7 cellular contexts compared by ENCODE assay signal in the genomic region with DNA sequence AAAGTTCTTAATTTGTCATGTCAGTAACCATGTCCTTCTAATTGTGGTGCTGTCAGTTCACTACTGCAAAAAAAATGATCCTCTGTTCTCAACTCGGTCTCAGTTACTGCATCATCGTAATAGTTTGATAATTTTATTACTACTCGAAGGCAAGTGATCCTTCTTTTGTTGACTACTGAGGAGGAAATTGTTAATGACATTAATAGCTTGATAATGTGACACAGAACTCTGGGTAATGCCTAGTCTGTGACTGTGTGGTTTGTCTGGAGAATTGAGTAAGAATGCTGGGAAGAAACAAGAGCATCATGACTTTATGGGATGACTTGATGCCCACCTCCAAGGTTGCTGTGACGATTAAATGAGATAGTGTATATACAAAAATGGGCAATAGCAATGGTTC.
"Had no signal": no experiment of that assay in that cellular context is flagged by ENCODE, and none has a peak within 500 bp of the region (broad histone marks: within the 10 kb centered on the region; RNA-seq: fewer than 3 reads in every experiment).

No MANE protein-coding gene starts in this region.

- ATAC-seq: HepG2, K562 had no signal

- H3K4me3 ChIP-seq: K562 had no signal

- FAIRE-seq: HepG2, HTR-8/SVneo, K562 had no signal

- H3K27ac ChIP-seq: HL-60 had no signal

- DNase-seq: IMR-90, KBM-7, KG1 had no signal
